32 cellular contexts compared by ENCODE assay signal in the genomic region with DNA sequence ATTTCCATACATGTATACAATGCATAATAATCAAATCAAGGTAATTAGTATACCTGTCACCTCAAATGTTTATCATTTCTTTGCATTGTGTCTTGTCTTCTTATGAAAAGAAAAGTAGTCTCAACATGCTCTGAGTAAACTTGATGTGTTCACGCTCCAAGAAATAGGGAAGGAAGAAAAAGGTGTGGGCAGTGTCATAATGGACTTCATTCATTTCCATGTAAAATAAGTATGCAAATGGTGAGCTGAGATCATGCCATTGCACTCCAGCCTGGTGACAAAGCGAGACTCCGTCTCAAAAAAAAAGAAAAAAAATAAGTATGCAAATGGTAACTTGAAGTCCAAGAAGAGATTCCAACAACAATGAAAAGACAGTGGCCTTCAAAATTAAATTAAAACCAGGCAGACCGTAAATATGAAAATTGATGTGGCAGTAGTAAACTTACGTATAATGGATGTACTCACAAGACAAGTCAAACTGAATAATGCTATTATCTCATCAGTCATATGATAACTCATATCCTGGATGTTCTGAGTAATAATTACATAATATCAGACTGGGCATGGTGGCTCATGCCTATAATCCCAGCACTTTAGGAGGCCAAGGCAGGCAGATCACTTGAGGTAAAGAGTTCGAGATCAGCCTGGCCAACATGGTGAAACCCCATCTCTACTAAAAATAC. TPM values are rescaled to one million over a fixed set of nuclear protein-coding genes. Genes with fewer than 3 reads are reported as not detected.
DNase-seq lines count a peak whose midpoint lies in the region; ATAC-seq, FAIRE-seq and TF ChIP-seq lines count a peak whose summit lies in the region.
"Had no signal": no experiment of that assay in that cellular context is flagged by ENCODE, and none has a peak within 500 bp of the region (broad histone marks: within the 10 kb centered on the region; RNA-seq: fewer than 3 reads in every experiment).

No MANE protein-coding gene starts in this region.

- TF ChIP-seq POLR2A in thyroid gland (IDR thresholded peaks at IDR 0.05) = no peak

- H3K9me3 ChIP-seq in thyroid gland = no peaks in the 10 kb centered on the region
- H3K9me3 ChIP-seq: Caco-2 had no signal

- H3K4me1 ChIP-seq in thyroid gland = peaks cover 11 to 13% of the 10 kb centered on the region in 2 donors
- H3K4me1 ChIP-seq: Caco-2, SJCRH30, tibial nerve had no signal

- H3K36me3 ChIP-seq in thyroid gland = no peaks in the 10 kb centered on the region
- H3K36me3 ChIP-seq: SJCRH30, tibial nerve had no signal

- FAIRE-seq in RCC 7860 (lab: Jason Lieb, UNC) = peak; percentile 70
- FAIRE-seq: HepG2, islet of Langerhans had no signal

- TF ChIP-seq CTCF in thyroid gland (IDR thresholded peaks at IDR 0.05) (no peak), omental fat pad (IDR thresholded peaks at IDR 0.05) (no peak)

- WGBS in thyroid gland, 2 donors = 75 to 84% methylated on average over 6 of the region's 6 CpGs

- ATAC-seq in esophagus mucosa (peak; percentile 89), HG02798 (IDR thresholded peaks at IDR 0.05; ENCODE audit: poor library complexity, unreplicated experiment) (no peak), omental fat pad (ENCODE audit: low FRiP score) (no peak)
- ATAC-seq: activated T-helper 17 cell treated with anti-CD3 and anti-CD28 coated beads, Interleukin-2, amount 50 U/mL, for 72 hours; HCT116; HepG2; left ventricle myocardium superior; naive thymus-derived CD4-positive, alpha-beta T cell; stimulated activated naive CD8-positive, alpha-beta T cell treated with anti-CD3 and anti-CD28 coated beads, Interleukin-15, amount 100 ng/mL, for 72 hours had no signal

- no peak overlapping the region for H3K4me3 ChIP-seq in thyroid gland (replicated peaks in 1 of 3)
- H3K4me3 ChIP-seq: coronary artery, SJCRH30, skin epidermis, tibial nerve had no signal

- peak overlapping the region; percentile 36 to 56 (median 54) for H3K27ac ChIP-seq in thyroid gland
- H3K27ac ChIP-seq: coronary artery, HL-60, SJCRH30, tibial nerve had no signal

- H3K27me3 ChIP-seq in thyroid gland = no peaks in the 10 kb centered on the region
- H3K27me3 ChIP-seq: SJCRH30 had no signal

- intact Hi-C loops in thyroid gland (cut with DNase I) = no loop called here

- DNase-seq in HCEC 1CT (peak; percentile 66), RCC 7860 (ENCODE audit: low spot score) (peak; percentile 67), thyroid gland (no peak), SK-N-DZ (ENCODE audit: low spot score) (no peak), omental fat pad (ENCODE audit: low spot score) (no peak)
- DNase-seq: activated CD4-positive, alpha-beta memory T cell treated with anti-CD3 and anti-CD28 coated beads, Interleukin-2, amount 10 ng/mL, durations not matched to agents 7 days and 5 days; activated CD4-positive, CD25-positive, alpha-beta regulatory T cell treated with anti-CD3 and anti-CD28 coated beads, Interleukin-2, amount 50 U/mL, for 72 hours; amygdala; C1 segment of cervical spinal cord; Caco-2; DND-41; Kasumi-1; left ventricle myocardium superior; naive thymus-derived CD4-positive, alpha-beta T cell; NCI-H510A treated with DMSO at 0.1 percent for 48 hours; NK-92 treated with Interleukin-12 subunit alpha and Interleukin-12 subunit beta, amount 100 ng/mL, for 24 hours; nucleus accumbens; SJCRH30; stimulated activated CD8-positive, alpha-beta memory T cell treated with anti-CD3 and anti-CD28 coated beads, Interleukin-4, amount 100 ng/mL, for 48 hours; stimulated activated naive CD8-positive, alpha-beta T cell treated with anti-CD3 and anti-CD28 coated beads, Interleukin-15, amount 100 ng/mL, for 72 hours had no signal

RNA-seq across cellular contexts. Expression of a gene that starts 6.0 kb away (rescaled TPM):
- total RNA-seq in esophagus mucosa (34.5 TPM), thyroid gland (10 to 100 TPM in 3 of 4 donors, 1 to 10 TPM in 1; 5.3 to 27.4 (median 18.8) TPM), omental fat pad (not detected)
- polyA plus RNA-seq in SK-N-DZ (2014; cell fraction: cytosol; rRNA removed) = 1.8 and 8.0 TPM in 2 replicates
- polyA plus RNA-seq in SK-N-DZ (2014; cell fraction: nucleus; rRNA removed) = 1.7 and 4.2 TPM in 2 replicates
- total RNA-seq: activated CD4-positive, alpha-beta memory T cell treated with anti-CD3 and anti-CD28 coated beads, Interleukin-2, amount 10 ng/mL, durations not matched to agents 7 days and 5 days; activated T-helper 17 cell treated with anti-CD3 and anti-CD28 coated beads, Interleukin-2, amount 50 U/mL, for 72 hours; Caco-2; glomerular endothelial cell; HepG2; left ventricle myocardium superior; naive thymus-derived CD4-positive, alpha-beta T cell; SJCRH30; tibial nerve had no signal
- polyA plus RNA-seq: AG04450; HepG2; naive thymus-derived CD4-positive, alpha-beta T cell had no signal

Comparison
In these comparisons a context has a peak if more than half of its experiments do, and no peak if none do; other contexts are left out.
1. DNase-seq: peak in HCEC 1CT (single experiment) and RCC 7860 (single experiment); none in thyroid gland (0 of 2), SK-N-DZ (single experiment) and omental fat pad (single experiment).
2. RNA of a gene that starts 6.0 kb away (total RNA-seq): 34.5 TPM in esophagus mucosa (single experiment) and 5.3 to 27.4 TPM in thyroid gland; not detected in omental fat pad; every median in the first group is over 4 times any median in the second.